33 cellular contexts compared by ENCODE assay signal in the genomic region with DNA sequence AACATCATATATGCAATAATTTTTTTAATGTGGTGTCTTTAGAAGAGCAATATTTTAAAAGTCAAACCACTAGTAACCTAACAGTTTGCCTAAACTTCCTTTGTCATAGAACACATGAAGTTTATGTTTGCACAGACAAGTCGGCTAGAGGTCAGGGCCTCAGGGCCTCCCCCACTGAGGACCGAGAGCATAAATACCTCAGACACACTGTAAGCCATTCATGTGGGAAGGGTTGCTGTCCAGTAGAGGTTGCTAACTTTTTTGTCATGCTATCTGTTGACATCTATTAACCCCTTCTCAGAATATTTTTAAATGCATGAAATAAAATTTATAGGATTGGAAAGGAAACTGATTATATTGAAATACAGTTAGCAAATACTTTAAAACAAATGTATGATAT. TPM values are rescaled to one million over a fixed set of nuclear protein-coding genes. Genes with fewer than 3 reads are reported as not detected.
DNase-seq lines count a peak whose midpoint lies in the region; ATAC-seq and TF ChIP-seq lines count a peak whose summit lies in the region.
"Had no signal": no experiment of that assay in that cellular context is flagged by ENCODE, and none has a peak within 500 bp of the region (broad histone marks: within the 10 kb centered on the region; RNA-seq: fewer than 3 reads in every experiment).

No MANE protein-coding gene starts in this region.

- peaks cover 4% of the 10 kb centered on the region for H3K27me3 Mint-ChIP-seq in nephron progenitor cell (ENCODE audit: low read depth, poor library complexity)
- H3K27me3 Mint-ChIP-seq in activated T-helper 2 cell treated with anti-CD3 and anti-CD28 coated beads, Interferon-gamma antibody, Interleukin-2, Interleukin-4, amounts not matched to agents 10 μg/mL and 5 μg/mL and 100 μg/mL, durations not matched to agents 14 hours and 24 hours and 36 hours (ENCODE audit: low read depth) = no peaks in the 10 kb centered on the region
- H3K27me3 Mint-ChIP-seq: B cell; IgD-negative memory B cell; stimulated activated naive CD8-positive, alpha-beta T cell treated with anti-CD3 and anti-CD28 coated beads, Interleukin-15, amount 100 ng/mL, for 72 hours had no signal

- intact Hi-C loops in activated T-helper 2 cell treated with anti-CD3 and anti-CD28 coated beads, Interferon-gamma antibody, Interleukin-2, Interleukin-4, amounts not matched to agents 10 μg/mL and 5 μg/mL and 100 μg/mL, durations not matched to agents 14 hours and 24 hours and 36 hours (cut with micrococcal nuclease) = no loop called here
- intact Hi-C loops in colonic mucosa (cut with DNase I) = no loop called here

- H3K4me1 Mint-ChIP-seq in nephron progenitor cell = peaks cover 50% of the 10 kb centered on the region
- no peaks in the 10 kb centered on the region for H3K4me1 Mint-ChIP-seq in activated T-helper 2 cell treated with anti-CD3 and anti-CD28 coated beads, Interferon-gamma antibody, Interleukin-2, Interleukin-4, amounts not matched to agents 10 μg/mL and 5 μg/mL and 100 μg/mL, durations not matched to agents 14 hours and 24 hours and 36 hours (ENCODE audit: low read depth)
- H3K4me1 Mint-ChIP-seq: activated CD4-positive, alpha-beta T cell treated with anti-CD3 and anti-CD28 coated beads for 36 hours; B cell; CD4-positive, alpha-beta memory T cell; IgD-negative memory B cell; stimulated activated naive CD8-positive, alpha-beta T cell treated with anti-CD3 and anti-CD28 coated beads, Interleukin-15, amount 100 ng/mL, for 72 hours had no signal

- H3K9me3 Mint-ChIP-seq in nephron progenitor cell = peaks cover 4% of the 10 kb centered on the region
- no peaks in the 10 kb centered on the region for H3K9me3 Mint-ChIP-seq in activated T-helper 2 cell treated with anti-CD3 and anti-CD28 coated beads, Interferon-gamma antibody, Interleukin-2, Interleukin-4, amounts not matched to agents 10 μg/mL and 5 μg/mL and 100 μg/mL, durations not matched to agents 14 hours and 24 hours and 36 hours
- H3K9me3 Mint-ChIP-seq: CD4-positive, alpha-beta memory T cell; IgD-negative memory B cell; neural crest cell; stimulated activated naive CD8-positive, alpha-beta T cell treated with anti-CD3 and anti-CD28 coated beads, Interleukin-15, amount 100 ng/mL, for 72 hours had no signal

- no peak for ATAC-seq in HG02642 (IDR thresholded peaks at IDR 0.05; ENCODE audit: poor library complexity, unreplicated experiment)
- ATAC-seq: activated CD4-positive, alpha-beta T cell treated with anti-CD3 and anti-CD28 coated beads for 36 hours; esophagus mucosa; foreskin keratinocyte; heart right ventricle; stimulated activated naive CD8-positive, alpha-beta T cell treated with anti-CD3 and anti-CD28 coated beads, Interleukin-15, amount 100 ng/mL, for 72 hours had no signal

- no peaks in the 10 kb centered on the region for H3K27me3 ChIP-seq in colonic mucosa
- H3K27me3 ChIP-seq: foreskin keratinocyte, heart right ventricle, spleen had no signal

- no peak overlapping the region for H3K4me3 Mint-ChIP-seq in nephron progenitor cell
- H3K4me3 Mint-ChIP-seq in activated T-helper 2 cell treated with anti-CD3 and anti-CD28 coated beads, Interferon-gamma antibody, Interleukin-2, Interleukin-4, amounts not matched to agents 10 μg/mL and 5 μg/mL and 100 μg/mL, durations not matched to agents 14 hours and 24 hours and 36 hours (ENCODE audit: low read depth) = no peak overlapping the region
- H3K4me3 Mint-ChIP-seq: activated CD4-positive, alpha-beta T cell treated with anti-CD3 and anti-CD28 coated beads for 36 hours; activated naive CD8-positive, alpha-beta T cell; B cell; CD4-positive, alpha-beta memory T cell; IgD-negative memory B cell; neural crest cell; stimulated activated naive CD8-positive, alpha-beta T cell treated with anti-CD3 and anti-CD28 coated beads, Interleukin-15, amount 100 ng/mL, for 72 hours had no signal

- DNase-seq in ELF-1 (ENCODE audit: low read depth, low spot score) (peak; percentile 33), amniotic epithelial cell (ENCODE audit: low read depth) (peak; percentile 7), iris pigment epithelial cell (ENCODE audit: low read depth) (peak; percentile 24), nephron progenitor cell (no peak), germinal center (ENCODE audit: low spot score) (no peak), colonic mucosa (no peak)
- DNase-seq in activated T-helper 2 cell treated with anti-CD3 and anti-CD28 coated beads, Interferon-gamma antibody, Interleukin-2, Interleukin-4, amounts not matched to agents 10 μg/mL and 5 μg/mL and 100 μg/mL, durations not matched to agents 14 hours and 24 hours and 36 hours (ENCODE audit: low spot score) = no peak
- DNase-seq: activated CD4-positive, alpha-beta T cell treated with anti-CD3 and anti-CD28 coated beads for 36 hours; activated effector memory CD4-positive, alpha-beta T cell treated with Interleukin-2 at 50 U/mL for 16 hours; anterior cingulate cortex; CD4-positive, alpha-beta memory T cell; DMS 273 treated with DMSO at 0.1 percent for 48 hours; foreskin keratinocyte; GDM1; heart right ventricle; kidney glomerular epithelial cell; NCI-H1436 treated with DMSO at 0.1 percent for 48 hours; NCI-H345; NCI-H748 treated with DMSO at 0.1 percent for 48 hours; spleen; stimulated activated CD4-positive, alpha-beta T cell treated with anti-CD3 and anti-CD28 coated beads, Interleukin-2, amount 100 ng/mL, for 24 hours; stimulated activated naive CD8-positive, alpha-beta T cell treated with anti-CD3 and anti-CD28 coated beads, Interleukin-15, amount 100 ng/mL, for 72 hours; T-helper 9 cell had no signal

- no peaks in the 10 kb centered on the region for H3K36me3 ChIP-seq in colonic mucosa
- H3K36me3 ChIP-seq: heart right ventricle, spleen, thoracic aorta had no signal

- H3K9me3 ChIP-seq in colonic mucosa = no peaks in the 10 kb centered on the region
- H3K9me3 ChIP-seq: heart right ventricle, spleen, thoracic aorta had no signal

- TF ChIP-seq CTCF in nephron progenitor cell (IDR thresholded peaks at IDR 0.05) = no peak
- TF ChIP-seq CTCF in colonic mucosa (IDR thresholded peaks at IDR 0.05) = no peak

- H3K27ac Mint-ChIP-seq in nephron progenitor cell = peak overlapping the region; percentile 86
- H3K27ac Mint-ChIP-seq in activated T-helper 2 cell treated with anti-CD3 and anti-CD28 coated beads, Interferon-gamma antibody, Interleukin-2, Interleukin-4, amounts not matched to agents 10 μg/mL and 5 μg/mL and 100 μg/mL, durations not matched to agents 14 hours and 24 hours and 36 hours = no peak overlapping the region
- H3K27ac Mint-ChIP-seq: activated CD4-positive, alpha-beta T cell treated with anti-CD3 and anti-CD28 coated beads for 36 hours; activated naive CD8-positive, alpha-beta T cell; B cell; CD4-positive, alpha-beta memory T cell; IgD-negative memory B cell; stimulated activated naive CD8-positive, alpha-beta T cell treated with anti-CD3 and anti-CD28 coated beads, Interleukin-15, amount 100 ng/mL, for 72 hours had no signal

- H3K4me3 ChIP-seq in colonic mucosa = no peak overlapping the region
- H3K4me3 ChIP-seq: heart right ventricle, spleen, thoracic aorta had no signal

- H3K4me1 ChIP-seq in colonic mucosa = no peaks in the 10 kb centered on the region
- H3K4me1 ChIP-seq: foreskin keratinocyte, parathyroid adenoma, spleen had no signal

- no peak overlapping the region for H3K9ac ChIP-seq in colonic mucosa (ENCODE audit: low read depth in 2 of 2, low read length in 2 of 2)
- H3K9ac ChIP-seq: parathyroid adenoma had no signal

- no peak overlapping the region for H3K27ac ChIP-seq in colonic mucosa
- H3K27ac ChIP-seq: foreskin keratinocyte, heart right ventricle, parathyroid adenoma, spleen, thoracic aorta had no signal

- H3K36me3 Mint-ChIP-seq in nephron progenitor cell (ENCODE audit: low read depth) = no peaks in the 10 kb centered on the region
- no peaks in the 10 kb centered on the region for H3K36me3 Mint-ChIP-seq in activated T-helper 2 cell treated with anti-CD3 and anti-CD28 coated beads, Interferon-gamma antibody, Interleukin-2, Interleukin-4, amounts not matched to agents 10 μg/mL and 5 μg/mL and 100 μg/mL, durations not matched to agents 14 hours and 24 hours and 36 hours (ENCODE audit: low read depth)
- H3K36me3 Mint-ChIP-seq: activated naive CD8-positive, alpha-beta T cell; CD4-positive, alpha-beta memory T cell; IgD-negative memory B cell had no signal

RNA-seq across cellular contexts. Expression of gene CPB1, which starts 33.3 kb away (rescaled TPM):
- not detected in 2 replicates for total RNA-seq in activated T-helper 2 cell treated with anti-CD3 and anti-CD28 coated beads, Interferon-gamma antibody, Interleukin-2, Interleukin-4, amounts not matched to agents 10 μg/mL and 5 μg/mL and 100 μg/mL, durations not matched to agents 14 hours and 24 hours and 36 hours
- total RNA-seq in colonic mucosa = 10 to 100 TPM in 1 of 2 donors, 1 to 10 TPM in 1; 1.1 to 19.0 TPM
- total RNA-seq: activated CD4-positive, alpha-beta T cell treated with anti-CD3 and anti-CD28 coated beads for 36 hours; B cell; cardiac septum; CD4-positive, alpha-beta memory T cell; esophagus mucosa; foreskin keratinocyte; lung microvascular endothelial cell; neural crest cell had no signal

Comparison
In these comparisons a context has a peak if more than half of its experiments do, and no peak if none do; other contexts are left out.
1. DNase-seq: peak in ELF-1 (single experiment), amniotic epithelial cell (single experiment) and iris pigment epithelial cell (single experiment); none in nephron progenitor cell (single experiment), activated T-helper 2 cell treated with anti-CD3 and anti-CD28 coated beads, Interferon-gamma antibody, Interleukin-2, Interleukin-4, amounts not matched to agents 10 μg/mL and 5 μg/mL and 100 μg/mL, durations not matched to agents 14 hours and 24 hours and 36 hours (single experiment), germinal center (single experiment) and colonic mucosa (single experiment).